In genomic region chr3:4963669-4964589, GRCh38 we compare ENCODE assay signal across 1 cellular context.
TF ChIP-seq lines count a peak whose summit lies in the region.

No MANE protein-coding gene starts in this region.

TF ChIP-seq in K562, 482 proteins besides CTCF, POLR2A, EP300 and RAD21 (continued from another document and continues in another):
- TF ChIP-seq ZNF318 (IDR thresholded peaks at IDR 0.05; ENCODE audit: borderline replicate concordance in 1 of 2, low read depth in 1 of 2), result no peak; a peak in 1 of 4 replicates
- no peak for TF ChIP-seq ZNF124 (CRISPR knock-in tag; IDR thresholded peaks at IDR 0.05)
- TF ChIP-seq HNRNPLL (IDR thresholded peaks at IDR 0.05; ENCODE audit: low read depth, low read length, poor library complexity, severe bottlenecking), result no peak
- no peak for TF ChIP-seq ZNF146 (CRISPR knock-in tag; IDR thresholded peaks at IDR 0.05; ENCODE audit: unreplicated experiment)
- TF ChIP-seq SMARCB1 (IDR thresholded peaks at IDR 0.05; ENCODE audit: insufficient read length, low read depth), result no peak
- no peak for TF ChIP-seq RBBP5 (IDR thresholded peaks at IDR 0.05; ENCODE audit: borderline replicate concordance, insufficient read depth, low read length, poor library complexity, severe bottlenecking)
- TF ChIP-seq FOXJ3 (CRISPR knock-in tag; IDR thresholded peaks at IDR 0.05), result no peak
- peak; percentile 87 for TF ChIP-seq DACH1 (IDR thresholded peaks at IDR 0.05; ENCODE audit: partially characterized antibody)
- TF ChIP-seq SETDB1 (IDR thresholded peaks at IDR 0.05; ENCODE audit: low read length), result no peak
- TF ChIP-seq POU5F1 (IDR thresholded peaks at IDR 0.05; ENCODE audit: borderline replicate concordance, low read depth, low read length, partially characterized antibody), result no peak
- TF ChIP-seq ATF7 (IDR thresholded peaks at IDR 0.05), result 0 out of 2 replicates have a peak, but pooled peaks have one; percentile 10
- peak; percentile 58 for TF ChIP-seq MAFF (IDR thresholded peaks at IDR 0.05; ENCODE audit: low read length)
- no peak for TF ChIP-seq SMAD4 (CRISPR knock-in tag; conservative IDR thresholded peaks at IDR 0.05)
- no peak for TF ChIP-seq ZNF224 (CRISPR knock-in tag; IDR thresholded peaks at IDR 0.05)
- no peak for TF ChIP-seq SRSF7 (optimal IDR thresholded peaks at IDR 0.05; ENCODE audit: low read depth, low read length)
- no peak for TF ChIP-seq ZHX1 (conservative IDR thresholded peaks at IDR 0.05; ENCODE audit: low read length)
- TF ChIP-seq STAG1 (CRISPR knock-in tag; IDR thresholded peaks at IDR 0.05; ENCODE audit: borderline replicate concordance), result no peak
- TF ChIP-seq PRMT5 (CRISPR knock-in tag; IDR thresholded peaks at IDR 0.05), result no peak
- TF ChIP-seq DPF2 (IDR thresholded peaks at IDR 0.05), result peak; percentile 83
- peak; percentile 91 for TF ChIP-seq NFE2 (IDR thresholded peaks at IDR 0.05; ENCODE audit: low read depth)
- TF ChIP-seq JUND (IDR thresholded peaks at IDR 0.05; ENCODE audit: borderline replicate concordance, low read depth, low read length), result peak; percentile 81
- TF ChIP-seq JUND (tag; IDR thresholded peaks at IDR 0.05; ENCODE audit: borderline replicate concordance, low read depth, low read length), result peak; percentile 80; the same call in 2 of the 3 replicates
- no peak for TF ChIP-seq ZNF239 (CRISPR knock-in tag; IDR thresholded peaks at IDR 0.05)
- TF ChIP-seq MTA2 (IDR thresholded peaks at IDR 0.05; ENCODE audit: low read depth), result no peak
- 0 out of 2 replicates have a peak, but pooled peaks have one; percentile 57 for TF ChIP-seq MAFK (IDR thresholded peaks at IDR 0.05; ENCODE audit: low read length)
- TF ChIP-seq PTRF (tag; IDR thresholded peaks at IDR 0.05), result no peak
- TF ChIP-seq IRF2 (CRISPR knock-in tag; IDR thresholded peaks at IDR 0.05), result no peak
- no peak for TF ChIP-seq NR2C1 (IDR thresholded peaks at IDR 0.05)
- TF ChIP-seq NR2C1 (tag; IDR thresholded peaks at IDR 0.05), result 0 out of 2 replicates have a peak, but pooled peaks have one; percentile 33
- no peak for TF ChIP-seq NKRF (IDR thresholded peaks at IDR 0.05; ENCODE audit: borderline replicate concordance)
- peak; percentile 51; the same call in 1 of the 2 replicates for TF ChIP-seq CC2D1A (IDR thresholded peaks at IDR 0.05)
- TF ChIP-seq ESRRA (IDR thresholded peaks at IDR 0.05; ENCODE audit: borderline replicate concordance, low read depth), result no peak
- 0 out of 4 replicates have a peak, but pooled peaks of 1 of the 2 experiments have one; percentile 11 for TF ChIP-seq MAZ (CRISPR knock-in tag; conservative IDR thresholded peaks at IDR 0.05 in 1 of 2, IDR thresholded peaks at IDR 0.05 in 1 of 2)
- TF ChIP-seq SRSF9 (IDR thresholded peaks at IDR 0.05; ENCODE audit: borderline replicate concordance, low read depth, low read length), result no peak
- TF ChIP-seq ZZZ3 (IDR thresholded peaks at IDR 0.05), result no peak
- no peak for TF ChIP-seq CLOCK (CRISPR knock-in tag; IDR thresholded peaks at IDR 0.05; ENCODE audit: borderline replicate concordance)
- TF ChIP-seq ZFP36 (IDR thresholded peaks at IDR 0.05; ENCODE audit: low read depth, low read length, partially characterized antibody), result peak; percentile 52
- TF ChIP-seq ZNF253 (CRISPR knock-in tag; conservative IDR thresholded peaks at IDR 0.05), result no peak
- 0 out of 2 replicates have a peak, but pooled peaks have one; percentile 14 for TF ChIP-seq GATAD2A (IDR thresholded peaks at IDR 0.05)
- no peak for TF ChIP-seq ZFPM2 (CRISPR knock-in tag; IDR thresholded peaks at IDR 0.05)
- no peak for TF ChIP-seq MBD2 (IDR thresholded peaks at IDR 0.05; ENCODE audit: borderline replicate concordance, low read depth)
- peak; percentile 86 for TF ChIP-seq SMARCE1 (IDR thresholded peaks at IDR 0.05)
- no peak for TF ChIP-seq HBP1 (CRISPR knock-in tag; IDR thresholded peaks at IDR 0.05)
- TF ChIP-seq UBTF (IDR thresholded peaks at IDR 0.05; ENCODE audit: borderline replicate concordance in 1 of 2, low read depth in 2 of 2, low read length in 2 of 2), result no peak
- no peak for TF ChIP-seq IRF1 (CRISPR knock-in tag; IDR thresholded peaks at IDR 0.05; ENCODE audit: borderline replicate concordance)
- TF ChIP-seq ZNF75A (CRISPR knock-in tag; IDR thresholded peaks at IDR 0.05), result no peak
- no peak for TF ChIP-seq L3MBTL2 (IDR thresholded peaks at IDR 0.05)
